In genomic region chr20:37294262-37294981, GRCh38 we compare ENCODE assay signal across 9 cellular contexts. TPM values are rescaled to one million over a fixed set of nuclear protein-coding genes. Genes with fewer than 3 reads are reported as not detected.
DNase-seq lines count a peak whose midpoint lies in the region; ATAC-seq lines count a peak whose summit lies in the region.
"Had no signal": no experiment of that assay in that cellular context is flagged by ENCODE, and none has a peak within 500 bp of the region (broad histone marks: within the 10 kb centered on the region; RNA-seq: fewer than 3 reads in every experiment).

No MANE protein-coding gene starts in this region.

- H3K4me1 ChIP-seq in muscle layer of duodenum (ENCODE audit: control insufficient read depth in 1 of 2, insufficient read depth in 2 of 2, low read length in 2 of 2): peaks cover 31 to 52% of the 10 kb centered on the region in 2 donors

- peaks cover 36% of the 10 kb centered on the region for H3K36me3 Mint-ChIP-seq in stimulated activated naive CD8-positive, alpha-beta T cell treated with anti-CD3 and anti-CD28 coated beads, Interleukin-15, Interleukin-2, amounts not matched to agents 100 ng/mL and 50 ng/mL, for 24 hours (ENCODE audit: low read depth)

- H3K4me3 Mint-ChIP-seq in stimulated activated naive CD8-positive, alpha-beta T cell treated with anti-CD3 and anti-CD28 coated beads, Interleukin-15, Interleukin-2, amounts not matched to agents 100 ng/mL and 50 ng/mL, for 24 hours: no peak overlapping the region

- H3K9me3 Mint-ChIP-seq in stimulated activated naive CD8-positive, alpha-beta T cell treated with anti-CD3 and anti-CD28 coated beads, Interleukin-15, Interleukin-2, amounts not matched to agents 100 ng/mL and 50 ng/mL, for 24 hours: no peaks in the 10 kb centered on the region

- H3K27me3 Mint-ChIP-seq in stimulated activated naive CD8-positive, alpha-beta T cell treated with anti-CD3 and anti-CD28 coated beads, Interleukin-15, Interleukin-2, amounts not matched to agents 100 ng/mL and 50 ng/mL, for 24 hours: no peaks in the 10 kb centered on the region

- H3K4me1 Mint-ChIP-seq in stimulated activated naive CD8-positive, alpha-beta T cell treated with anti-CD3 and anti-CD28 coated beads, Interleukin-15, Interleukin-2, amounts not matched to agents 100 ng/mL and 50 ng/mL, for 24 hours (ENCODE audit: low read depth): peaks cover 63% of the 10 kb centered on the region

- H3K36me3 ChIP-seq in muscle layer of duodenum (ENCODE audit: control insufficient read depth in 1 of 2, insufficient read depth in 2 of 2, low read length in 2 of 2): peaks cover 0 to 2% of the 10 kb centered on the region in 2 donors

- peak overlapping the region; percentile 32 for H3K27ac Mint-ChIP-seq in stimulated activated naive CD8-positive, alpha-beta T cell treated with anti-CD3 and anti-CD28 coated beads, Interleukin-15, Interleukin-2, amounts not matched to agents 100 ng/mL and 50 ng/mL, for 24 hours

- H3K27me3 ChIP-seq in muscle layer of duodenum (ENCODE audit: low read depth, low read length): no peaks in the 10 kb centered on the region

- H3K4me3 ChIP-seq in muscle layer of duodenum (ENCODE audit: low read depth in 1 of 2, low read length in 2 of 2): peak overlapping the region in 1 of 2 donors; percentile 4

- H3K27ac ChIP-seq in caudate nucleus (ENCODE audit: low read depth, low read length) (peak overlapping the region; percentile 1), muscle layer of duodenum (ENCODE audit: low read length) (peak overlapping the region; percentile 88)

- intact Hi-C loops in posterior vena cava (cut with DNase I): no loop called here
- intact Hi-C loops in sciatic nerve (cut with DNase I): no loop called here

- no peaks in the 10 kb centered on the region for H3K9me3 ChIP-seq in muscle layer of duodenum (ENCODE audit: control insufficient read depth in 1 of 2, low read length in 2 of 2)

- DNase-seq in stimulated activated naive CD8-positive, alpha-beta T cell treated with anti-CD3 and anti-CD28 coated beads, Interleukin-15, Interleukin-2, amounts not matched to agents 100 U/mL and 50 U/mL, for 24 hours: no peak
- DNase-seq in caudate nucleus (lab: John Stamatoyannopoulos, UW) (no peak), posterior vena cava (ENCODE audit: low spot score) (no peak), sciatic nerve (ENCODE audit: low spot score) (no peak)
- DNase-seq: natural killer cell had no signal

- no peak for ATAC-seq in stimulated activated naive CD8-positive, alpha-beta T cell treated with anti-CD3 and anti-CD28 coated beads, Interleukin-15, Interleukin-2, amounts not matched to agents 100 U/mL and 50 U/mL, for 24 hours
- ATAC-seq in HG02588 (IDR thresholded peaks at IDR 0.05; ENCODE audit: unreplicated experiment) (no peak), sciatic nerve (no peak), GM21786 (IDR thresholded peaks at IDR 0.05; ENCODE audit: unreplicated experiment) (no peak)
- ATAC-seq: natural killer cell had no signal

RNA-seq across cellular contexts. Expression of gene MANBAL, which starts 5.0 kb away (rescaled TPM):
- total RNA-seq in posterior vena cava: 10 to 100 TPM; 51.9 to 54.2 TPM
- total RNA-seq in sciatic nerve: 34.1 TPM

RNA-seq across cellular contexts. Expression of gene GHRH, which starts 32.8 kb away (rescaled TPM):
- total RNA-seq in posterior vena cava: not detected
- total RNA-seq in sciatic nerve: not detected
- total RNA-seq: natural killer cell had no signal

RNA-seq across cellular contexts. Expression of gene SRC, which starts 51.5 kb away (rescaled TPM):
- 10 to 100 TPM; 35.4 to 39.1 TPM for total RNA-seq in posterior vena cava
- total RNA-seq in sciatic nerve: 23.7 TPM
